12 cellular contexts compared by ENCODE assay signal in genomic region chr5:119409235-119409815, GRCh38. TPM values are rescaled to one million over a fixed set of nuclear protein-coding genes. Genes with fewer than 3 reads are reported as not detected.
DNase-seq lines count a peak whose midpoint lies in the region; ATAC-seq, FAIRE-seq and TF ChIP-seq lines count a peak whose summit lies in the region.
"Had no signal": no experiment of that assay in that cellular context is flagged by ENCODE, and none has a peak within 500 bp of the region (broad histone marks: within the 10 kb centered on the region; RNA-seq: fewer than 3 reads in every experiment).

No MANE protein-coding gene starts in this region.

- DNase-seq in GM13976 (ENCODE audit: low spot score) (no peak), epithelial cell of proximal tubule (ENCODE audit: low read depth) (no peak), cerebellar cortex (ENCODE audit: low spot score) (no peak), NCI-H510A (lab: John Stamatoyannopoulos, UW) (no peak), RCC 7860 (ENCODE audit: low spot score) (no peak)
- DNase-seq: activated naive CD8-positive, alpha-beta T cell treated with anti-CD3 and anti-CD28 coated beads, Interleukin-2, amount 10 ng/mL, durations not matched to agents 7 days and 5 days; DMS153; glutamatergic neuron; NCI-H1694 treated with DMSO at 0.1 percent for 48 hours had no signal

- no peak for FAIRE-seq in RCC 7860 (lab: Jason Lieb, UNC)

- ATAC-seq in GM19351 (IDR thresholded peaks at IDR 0.05; ENCODE audit: unreplicated experiment) = peak; percentile 39
- peak; percentile 30 for ATAC-seq in HG03378 (IDR thresholded peaks at IDR 0.05; ENCODE audit: unreplicated experiment)

- TF ChIP-seq CTCF in GM13976 (IDR thresholded peaks at IDR 0.05; ENCODE audit: borderline replicate concordance, control extremely low read depth, extremely low read depth, insufficient read depth, missing control alignments) (peak; percentile 20), epithelial cell of proximal tubule (conservative IDR thresholded peaks at IDR 0.05; ENCODE audit: low read depth, low read length) (peak; percentile 6)

- in situ Hi-C loops in GM13976 (cut with MboI; ENCODE audit: low sequenced_read_pairs, unreplicated experiment) = no loop called here

- no peak overlapping the region for H3K4me3 ChIP-seq in epithelial cell of proximal tubule (ENCODE audit: low read depth, low read length)
- H3K4me3 ChIP-seq: vagina had no signal

RNA-seq across cellular contexts. Expression of gene HSD17B4, which starts 43.0 kb away (rescaled TPM):
- total RNA-seq in epithelial cell of proximal tubule = 104 and 142 TPM in 2 replicates

RNA-seq across cellular contexts. Expression of gene TNFAIP8, which starts 53.5 kb away (rescaled TPM):
- 60.9 and 84.9 TPM in 2 replicates for total RNA-seq in epithelial cell of proximal tubule
